Comparison of ENCODE assay signal across 2 cellular contexts in genomic region chr10:74502963-74503608, GRCh38.
TF ChIP-seq lines count a peak whose summit lies in the region.

No MANE protein-coding gene starts in this region.

TF ChIP-seq in HCT116, 20 proteins besides CTCF, POLR2A, EP300 and RAD21 (continued from another document):
- TF ChIP-seq REST (IDR thresholded peaks at IDR 0.05; ENCODE audit: low read depth), result no peak
- TF ChIP-seq JUND (IDR thresholded peaks at IDR 0.05), result peak; percentile 77
- no peak for TF ChIP-seq ELF1 (IDR thresholded peaks at IDR 0.05; ENCODE audit: borderline replicate concordance, low read depth)
- peak; percentile 37; the same call in 1 of the 2 replicates for TF ChIP-seq CEBPB (IDR thresholded peaks at IDR 0.05; ENCODE audit: low read depth)
- no peak for TF ChIP-seq EGR1 (IDR thresholded peaks at IDR 0.05; ENCODE audit: low read depth)
- TF ChIP-seq CBX3 (IDR thresholded peaks at IDR 0.05; ENCODE audit: low read depth), result peak; percentile 60; the same call in 1 of the 2 replicates
- TF ChIP-seq MAX (IDR thresholded peaks at IDR 0.05), result 0 out of 2 replicates have a peak, but pooled peaks have one; percentile 39
- no peak for TF ChIP-seq POLR2AphosphoS5 (IDR thresholded peaks at IDR 0.05; ENCODE audit: low read depth, low read length)
- no peak for TF ChIP-seq ZBTB33 (IDR thresholded peaks at IDR 0.05; ENCODE audit: extremely low read depth, insufficient replicate concordance, low read length)
- TF ChIP-seq FOSL1 (IDR thresholded peaks at IDR 0.05; ENCODE audit: low read depth), result peak; percentile 79
- no peak for TF ChIP-seq EZH2 (IDR thresholded peaks at IDR 0.05)
- TF ChIP-seq YY1 (IDR thresholded peaks at IDR 0.05; ENCODE audit: extremely low read depth, insufficient replicate concordance, low read depth, low read length), result no peak
- TF ChIP-seq EZH2phosphoT487 (IDR thresholded peaks at IDR 0.05; ENCODE audit: borderline replicate concordance), result no peak
- TF ChIP-seq TCF7L2 (IDR thresholded peaks at IDR 0.05; ENCODE audit: borderline replicate concordance, extremely low read depth, insufficient read depth, insufficient read length), result peak; percentile 58

TF ChIP-seq in SK-N-SH, 30 proteins besides CTCF, POLR2A, EP300 and RAD21 (continued from another document):
- TF ChIP-seq REST (IDR thresholded peaks at IDR 0.05; ENCODE audit: low read depth, low read length), result no peak
- no peak for TF ChIP-seq USF1 (IDR thresholded peaks at IDR 0.05; ENCODE audit: borderline replicate concordance, low read depth)
- TF ChIP-seq MAX (IDR thresholded peaks at IDR 0.05; ENCODE audit: low read depth), result 0 out of 2 replicates have a peak, but pooled peaks have one; percentile 18
- no peak for TF ChIP-seq YY1 (IDR thresholded peaks at IDR 0.05; ENCODE audit: low read depth)
- TF ChIP-seq JUND (IDR thresholded peaks at IDR 0.05), result peak; percentile 95
- peak; percentile 61; the same call in 1 of the 2 replicates for TF ChIP-seq POLR2AphosphoS5 (IDR thresholded peaks at IDR 0.05; ENCODE audit: low read depth, low read length)
- TF ChIP-seq RCOR1 (IDR thresholded peaks at IDR 0.05; ENCODE audit: low read length), result no peak
- TF ChIP-seq TAF1 (IDR thresholded peaks at IDR 0.05; ENCODE audit: borderline replicate concordance, low read depth, low read length), result no peak
- peak; percentile 91 for TF ChIP-seq FOSL2 (IDR thresholded peaks at IDR 0.05; ENCODE audit: borderline replicate concordance, low read depth)
- peak; percentile 60; the same call in 1 of the 2 replicates for TF ChIP-seq ZBTB33 (IDR thresholded peaks at IDR 0.05; ENCODE audit: borderline replicate concordance, low read depth)
- TF ChIP-seq CHD2 (IDR thresholded peaks at IDR 0.05; ENCODE audit: low read length, partially characterized antibody), result no peak
- peak; percentile 76 for TF ChIP-seq TEAD4 (IDR thresholded peaks at IDR 0.05; ENCODE audit: borderline replicate concordance, insufficient read depth)
- no peak for TF ChIP-seq RFX5 (IDR thresholded peaks at IDR 0.05; ENCODE audit: low read length)
- no peak for TF ChIP-seq SMC3 (IDR thresholded peaks at IDR 0.05; ENCODE audit: low read depth, low read length)
- TF ChIP-seq TCF12 (IDR thresholded peaks at IDR 0.05), result peak; percentile 91
- no peak for TF ChIP-seq SIN3A (IDR thresholded peaks at IDR 0.05; ENCODE audit: borderline replicate concordance, low read depth, low read length)
- no peak for TF ChIP-seq NRF1 (IDR thresholded peaks at IDR 0.05; ENCODE audit: low read depth, low read length)
- peak; percentile 49; the same call in 1 of the 2 replicates for TF ChIP-seq RXRA (IDR thresholded peaks at IDR 0.05; ENCODE audit: borderline replicate concordance, low read depth)
- no peak for TF ChIP-seq GATA2 (CRISPR knock-in tag; IDR thresholded peaks at IDR 0.05)
- no peak for TF ChIP-seq MXI1 (IDR thresholded peaks at IDR 0.05; ENCODE audit: low read depth, low read length)
- no peak for TF ChIP-seq EZH2phosphoT487 (IDR thresholded peaks at IDR 0.05; ENCODE audit: borderline replicate concordance, low read depth)
- TF ChIP-seq FOXJ3 (CRISPR knock-in tag; IDR thresholded peaks at IDR 0.05), result no peak
- no peak for TF ChIP-seq IRF3 (IDR thresholded peaks at IDR 0.05; ENCODE audit: low read depth, low read length)
- no peak for TF ChIP-seq USF2 (IDR thresholded peaks at IDR 0.05; ENCODE audit: borderline replicate concordance, low read depth, low read length)
- peak; percentile 84 for TF ChIP-seq NFIC (IDR thresholded peaks at IDR 0.05; ENCODE audit: borderline replicate concordance)
- peak; percentile 76 for TF ChIP-seq MEF2A (IDR thresholded peaks at IDR 0.05; ENCODE audit: borderline replicate concordance, low read depth)
